20 cellular contexts compared by ENCODE assay signal in the genomic region with DNA sequence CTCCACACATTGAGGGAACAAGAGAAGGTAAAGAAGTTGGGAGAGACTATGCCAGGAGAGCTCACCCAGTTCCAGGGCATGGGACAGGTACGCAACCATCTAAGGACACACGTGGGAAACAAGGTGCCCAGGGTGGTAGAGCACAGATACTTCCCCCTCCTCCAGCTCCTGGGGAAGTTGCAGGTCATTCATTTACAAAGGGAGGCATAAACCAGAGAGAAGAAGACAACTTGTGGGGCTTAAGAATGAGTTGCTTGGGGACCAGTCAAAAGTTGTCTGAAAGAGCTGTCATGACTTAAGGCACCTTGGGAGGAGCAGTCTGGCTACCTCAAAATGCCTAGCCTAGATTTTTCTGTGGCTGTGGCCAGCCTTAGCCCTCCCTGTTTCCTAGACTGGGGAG.
A peak's percentile ranks its signal among the peaks of the same experiment; 100 is the strongest.
DNase-seq lines count a peak whose midpoint lies in the region; ATAC-seq and TF ChIP-seq lines count a peak whose summit lies in the region.
"Had no signal": no experiment of that assay in that cellular context is flagged by ENCODE, and none has a peak within 500 bp of the region (broad histone marks: within the 10 kb centered on the region; RNA-seq: fewer than 3 reads in every experiment).

No MANE protein-coding gene starts in this region.

- no peak overlapping the region for H3K4me3 ChIP-seq in ACC112 (ENCODE audit: low read depth, low read length)
- no peak overlapping the region for H3K4me3 ChIP-seq in osteoblast (ENCODE audit: insufficient read depth, low read length)
- H3K4me3 ChIP-seq: BLaER1, HAP-1, K562, PC-9, SJCRH30 had no signal

- no peaks in the 10 kb centered on the region for H3K4me1 Mint-ChIP-seq in central memory CD8-positive, alpha-beta T cell
- H3K4me1 Mint-ChIP-seq in H9, result no peaks in the 10 kb centered on the region
- peaks cover 9% of the 10 kb centered on the region for H3K4me1 Mint-ChIP-seq in activated T-helper 1 cell treated with anti-CD3 and anti-CD28 coated beads, Interleukin-12 subunit alpha, Interleukin-12 subunit beta, Interleukin-2, Interleukin-4 antibody, amounts not matched to agents 30 ng/mL and 10 ng/mL and 1 ng/mL, durations not matched to agents 14 hours and 24 hours and 36 hours (ENCODE audit: low read depth)

- H3K14ac ChIP-seq in H9 (ENCODE audit: insufficient read depth, low read length), result no peak overlapping the region

- H4K8ac ChIP-seq in H9 (replicated peaks; ENCODE audit: insufficient read length, low read depth, low read length), result no peak overlapping the region

- no peak overlapping the region for H3K4me2 ChIP-seq in osteoblast (ENCODE audit: insufficient read depth, low read length)
- H3K4me2 ChIP-seq in H9 (ENCODE audit: insufficient read depth, insufficient read length, low read length), result no peak overlapping the region
- H3K4me2 ChIP-seq: BLaER1, PC-9 had no signal

- H2BK120ac ChIP-seq in H9 (ENCODE audit: low read depth, low read length, poor library complexity, severe bottlenecking), result no peak overlapping the region

- H3K27ac Mint-ChIP-seq in central memory CD8-positive, alpha-beta T cell (ENCODE audit: low read depth), result peak overlapping the region; percentile 52
- H3K27ac Mint-ChIP-seq in H9, result no peak overlapping the region; a peak in 1 of 7 replicates
- no peak overlapping the region for H3K27ac Mint-ChIP-seq in activated T-helper 1 cell treated with anti-CD3 and anti-CD28 coated beads, Interleukin-12 subunit alpha, Interleukin-12 subunit beta, Interleukin-2, Interleukin-4 antibody, amounts not matched to agents 30 ng/mL and 10 ng/mL and 1 ng/mL, durations not matched to agents 14 hours and 24 hours and 36 hours

- H4K91ac ChIP-seq in H9 (ENCODE audit: insufficient read length, low read depth, low read length), result no peak overlapping the region

- no peak for TF ChIP-seq CTCF in osteoblast (IDR thresholded peaks at IDR 0.05; ENCODE audit: extremely low read depth, low read depth, low read length)
- no peak for TF ChIP-seq CTCF in H9 (conservative IDR thresholded peaks at IDR 0.05)

- no peak overlapping the region for H2BK20ac ChIP-seq in H9 (ENCODE audit: low read depth, low read length, poor library complexity, severe bottlenecking)

- H3K9ac ChIP-seq in H9 (ENCODE audit: extremely low read depth, insufficient read length, low read length), result no peak overlapping the region
- H3K9ac ChIP-seq: BLaER1 had no signal

- peak overlapping the region; percentile 88 for H3K27ac ChIP-seq in ACC112 (ENCODE audit: low read depth, low read length)
- H3K27ac ChIP-seq in osteoblast (ENCODE audit: low read depth, low read length), result peak overlapping the region; percentile 86
- H3K27ac ChIP-seq in H9 (ENCODE audit: insufficient read length, low read depth, low read length), result no peak overlapping the region
- H3K27ac ChIP-seq: BLaER1, PC-9, SJCRH30 had no signal

- H3K79me2 ChIP-seq in ACC112 (ENCODE audit: control insufficient read depth, insufficient read depth, low read length, unreplicated experiment) (no peaks in the 10 kb centered on the region), osteoblast (ENCODE audit: insufficient read depth, low read length) (no peaks in the 10 kb centered on the region), H9 (ENCODE audit: insufficient read depth, low read length) (no peaks in the 10 kb centered on the region)

- H3K4me1 ChIP-seq in ACC112 (ENCODE audit: control insufficient read depth, insufficient read depth, low read length, unreplicated experiment) (peaks cover 47% of the 10 kb centered on the region), osteoblast (ENCODE audit: insufficient read depth, low read length) (peaks cover 39% of the 10 kb centered on the region), H9 (ENCODE audit: insufficient read depth, low read length) (no peaks in the 10 kb centered on the region)
- H3K4me1 ChIP-seq: HAP-1 had no signal

- no peak overlapping the region for H2BK12ac ChIP-seq in H9 (ENCODE audit: insufficient read length, low read depth, low read length)

- no peak overlapping the region for H2BK5ac ChIP-seq in H9 (ENCODE audit: insufficient read length, low read length)

- WGBS in H9 (ENCODE audit: extremely low coverage, insufficient read length, low lambda C conversion rate), result no CpG with 5 or more reads among the region's 2 CpGs

- no peaks in the 10 kb centered on the region for H4K20me1 ChIP-seq in osteoblast (ENCODE audit: insufficient read depth, low read length)
- no peaks in the 10 kb centered on the region for H4K20me1 ChIP-seq in H9 (ENCODE audit: control insufficient read depth, insufficient read depth, insufficient read length)
- H4K20me1 ChIP-seq: BLaER1 had no signal

- H2AK5ac ChIP-seq in H9 (ENCODE audit: insufficient read length, low read length), result no peak overlapping the region

- H3K9me3 ChIP-seq in osteoblast (ENCODE audit: low read depth, low read length) (no peaks in the 10 kb centered on the region), H9 (ENCODE audit: control insufficient read depth, low read depth, low read length) (no peaks in the 10 kb centered on the region)
- H3K9me3 ChIP-seq: HAP-1, SJCRH30 had no signal

- H3T11ph ChIP-seq in H9 (ENCODE audit: low read length), result no peak overlapping the region

- no peaks in the 10 kb centered on the region for H3K79me1 ChIP-seq in H9 (ENCODE audit: insufficient read depth, low read depth, low read length, poor library complexity, severe bottlenecking)

- no peak overlapping the region for H3K4ac ChIP-seq in H9 (ENCODE audit: low read depth, low read length)

- intact Hi-C loops in activated T-helper 1 cell treated with anti-CD3 and anti-CD28 coated beads, Interleukin-12 subunit alpha, Interleukin-12 subunit beta, Interleukin-2, Interleukin-4 antibody, amounts not matched to agents 30 ng/mL and 10 ng/mL and 1 ng/mL, durations not matched to agents 14 hours and 24 hours and 36 hours (cut with micrococcal nuclease), result no loop called here

- no peak overlapping the region for H2BK15ac ChIP-seq in H9 (ENCODE audit: low read depth, low read length)

- ATAC-seq in HG02759 (IDR thresholded peaks at IDR 0.05; ENCODE audit: unreplicated experiment) (peak; percentile 56), HG03520 (IDR thresholded peaks at IDR 0.05; ENCODE audit: unreplicated experiment) (no peak)
- ATAC-seq in central memory CD8-positive, alpha-beta T cell (replicated peaks; ENCODE audit: extremely low read depth, poor library complexity, severe bottlenecking), result no peak
- ATAC-seq: K562 had no signal

- H3K36me3 ChIP-seq in ACC112 (ENCODE audit: insufficient read depth, low read length) (no peaks in the 10 kb centered on the region), osteoblast (ENCODE audit: insufficient read depth, low read length) (no peaks in the 10 kb centered on the region)
- H3K36me3 ChIP-seq: BLaER1, HAP-1, SJCRH30 had no signal

- H3K56ac ChIP-seq in H9 (ENCODE audit: insufficient read length, low read depth, low read length), result no peak overlapping the region

- no peak overlapping the region for H3K18ac ChIP-seq in H9 (ENCODE audit: insufficient read length, low read depth, low read length)

- no peaks in the 10 kb centered on the region for H3K23me2 ChIP-seq in H9 (ENCODE audit: insufficient read length, low read depth, low read length, poor library complexity, severe bottlenecking)

- no peak overlapping the region for H3K4me3 Mint-ChIP-seq in central memory CD8-positive, alpha-beta T cell
- no peak overlapping the region for H3K4me3 Mint-ChIP-seq in H9
- H3K4me3 Mint-ChIP-seq in activated T-helper 1 cell treated with anti-CD3 and anti-CD28 coated beads, Interleukin-12 subunit alpha, Interleukin-12 subunit beta, Interleukin-2, Interleukin-4 antibody, amounts not matched to agents 30 ng/mL and 10 ng/mL and 1 ng/mL, durations not matched to agents 14 hours and 24 hours and 36 hours, result no peak overlapping the region

- H2AFZ ChIP-seq in ACC112 (ENCODE audit: low read length, unreplicated experiment) (no peak overlapping the region), osteoblast (ENCODE audit: low read length) (no peak overlapping the region), H9 (ENCODE audit: low read length) (no peak overlapping the region)
- H2AFZ ChIP-seq: PC-9 had no signal

- H3K36me3 Mint-ChIP-seq in central memory CD8-positive, alpha-beta T cell (ENCODE audit: insufficient read depth), result no peaks in the 10 kb centered on the region
- no peaks in the 10 kb centered on the region for H3K36me3 Mint-ChIP-seq in H9 (ENCODE audit: insufficient read depth in 1 of 3, low read depth in 3 of 3)
- H3K36me3 Mint-ChIP-seq in activated T-helper 1 cell treated with anti-CD3 and anti-CD28 coated beads, Interleukin-12 subunit alpha, Interleukin-12 subunit beta, Interleukin-2, Interleukin-4 antibody, amounts not matched to agents 30 ng/mL and 10 ng/mL and 1 ng/mL, durations not matched to agents 14 hours and 24 hours and 36 hours (ENCODE audit: low read depth), result peaks cover 21% of the 10 kb centered on the region

- H3K9me3 Mint-ChIP-seq in central memory CD8-positive, alpha-beta T cell, result no peaks in the 10 kb centered on the region
- no peaks in the 10 kb centered on the region for H3K9me3 Mint-ChIP-seq in H9
- H3K9me3 Mint-ChIP-seq in activated T-helper 1 cell treated with anti-CD3 and anti-CD28 coated beads, Interleukin-12 subunit alpha, Interleukin-12 subunit beta, Interleukin-2, Interleukin-4 antibody, amounts not matched to agents 30 ng/mL and 10 ng/mL and 1 ng/mL, durations not matched to agents 14 hours and 24 hours and 36 hours, result no peaks in the 10 kb centered on the region

- H3K27me3 ChIP-seq in ACC112 (ENCODE audit: insufficient read depth, low read length) (no peaks in the 10 kb centered on the region), osteoblast (ENCODE audit: insufficient read depth, low read length) (no peaks in the 10 kb centered on the region), H9 (ENCODE audit: insufficient read depth, low read length) (no peaks in the 10 kb centered on the region)
- H3K27me3 ChIP-seq: BLaER1, SJCRH30 had no signal

- DNase-seq in central memory CD8-positive, alpha-beta T cell (ENCODE audit: low spot score in 2 of 2), result no peak
- no peak for DNase-seq in osteoblast (ENCODE audit: insufficient read length, low spot score, missing footprints)
- no peak for DNase-seq in stimulated activated CD4-positive, alpha-beta T cell treated with anti-CD3 and anti-CD28 coated beads, Interleukin-1b, Interleukin-23, amount 100 ng/mL, for 48 hours
- no peak for DNase-seq in H9
- no peak for DNase-seq in activated T-helper 1 cell treated with anti-CD3 and anti-CD28 coated beads, Interleukin-12 subunit alpha, Interleukin-12 subunit beta, Interleukin-2, Interleukin-4 antibody, amounts not matched to agents 30 ng/mL and 10 ng/mL and 1 ng/mL, durations not matched to agents 14 hours and 24 hours and 36 hours (ENCODE audit: low spot score)
- DNase-seq: 8988T, DND-41, MV-4-11, NCI-H1417 treated with DMSO at 0.1 percent for 48 hours, NCI-H2029, NCI-H2171 treated with DMSO at 0.1 percent for 48 hours, NCI-H82, PC-9, SJCRH30 had no signal

- H3K23ac ChIP-seq in H9 (ENCODE audit: insufficient read length, low read depth, low read length), result no peak overlapping the region

- H4K5ac ChIP-seq in H9 (ENCODE audit: insufficient read length, low read depth, low read length), result no peak overlapping the region

- no peaks in the 10 kb centered on the region for H3K27me3 Mint-ChIP-seq in central memory CD8-positive, alpha-beta T cell
- peaks cover 5% of the 10 kb centered on the region for H3K27me3 Mint-ChIP-seq in H9 (ENCODE audit: low read depth)
- peaks cover 3% of the 10 kb centered on the region for H3K27me3 Mint-ChIP-seq in activated T-helper 1 cell treated with anti-CD3 and anti-CD28 coated beads, Interleukin-12 subunit alpha, Interleukin-12 subunit beta, Interleukin-2, Interleukin-4 antibody, amounts not matched to agents 30 ng/mL and 10 ng/mL and 1 ng/mL, durations not matched to agents 14 hours and 24 hours and 36 hours (ENCODE audit: insufficient read depth)
